Comparison of ENCODE assay signal across 9 cellular contexts in genomic region chr16:81808933-81809480, GRCh38. TPM values are rescaled to one million over a fixed set of nuclear protein-coding genes. Genes with fewer than 3 reads are reported as not detected.
A peak's percentile ranks its signal among the peaks of the same experiment; 100 is the strongest.
DNase-seq lines count a peak whose midpoint lies in the region; ATAC-seq and TF ChIP-seq lines count a peak whose summit lies in the region.
"Had no signal": no experiment of that assay in that cellular context is flagged by ENCODE, and none has a peak within 500 bp of the region (broad histone marks: within the 10 kb centered on the region; RNA-seq: fewer than 3 reads in every experiment).

No MANE protein-coding gene starts in this region.

- H3K4me1 Mint-ChIP-seq in naive thymus-derived CD8-positive, alpha-beta T cell, result peaks cover 0 to 91% (median 1%) of the 10 kb centered on the region in 4 donors
- no peaks in the 10 kb centered on the region for H3K4me1 Mint-ChIP-seq in mesothelial cell of epicardium

- peaks cover 0 to 8% (median 0%) of the 10 kb centered on the region in 3 donors for H3K36me3 Mint-ChIP-seq in naive thymus-derived CD8-positive, alpha-beta T cell
- H3K36me3 Mint-ChIP-seq in mesothelial cell of epicardium, result no peaks in the 10 kb centered on the region

- H3K9me3 ChIP-seq in BE2C, result no peaks in the 10 kb centered on the region
- no peaks in the 10 kb centered on the region for H3K9me3 ChIP-seq in ascending aorta
- H3K9me3 ChIP-seq: MG63 had no signal

- H3K4me3 ChIP-seq in BE2C (ENCODE audit: low read depth, low read length), result no peak overlapping the region
- no peak overlapping the region for H3K4me3 ChIP-seq in ascending aorta
- H3K4me3 ChIP-seq: MG63 had no signal

- H3K27ac ChIP-seq in ascending aorta, result no peak overlapping the region

- H3K9me3 Mint-ChIP-seq in naive thymus-derived CD8-positive, alpha-beta T cell, result peaks cover 0 to 15% (median 0%) of the 10 kb centered on the region in 9 donors
- H3K9me3 Mint-ChIP-seq in mesothelial cell of epicardium, result peaks cover 10% of the 10 kb centered on the region

- peaks cover 0 to 2% (median under 1%) of the 10 kb centered on the region in 5 donors for H3K27me3 Mint-ChIP-seq in naive thymus-derived CD8-positive, alpha-beta T cell
- H3K27me3 Mint-ChIP-seq in mesothelial cell of epicardium (ENCODE audit: low read depth), result no peaks in the 10 kb centered on the region

- no peak for TF ChIP-seq CTCF in BE2C (IDR thresholded peaks at IDR 0.05; ENCODE audit: low read depth, low read length)
- TF ChIP-seq CTCF in mesothelial cell of epicardium (IDR thresholded peaks at IDR 0.05; ENCODE audit: unreplicated experiment), result no peak
- no peak for TF ChIP-seq CTCF in ascending aorta (IDR thresholded peaks at IDR 0.05)

- H3K27me3 ChIP-seq in BE2C, result no peaks in the 10 kb centered on the region
- no peaks in the 10 kb centered on the region for H3K27me3 ChIP-seq in ascending aorta
- H3K27me3 ChIP-seq: MG63 had no signal

- H3K27ac Mint-ChIP-seq in naive thymus-derived CD8-positive, alpha-beta T cell, result peak overlapping the region in 4 of 10 donors; percentile 69 to 84 (median 79)
- no peak overlapping the region for H3K27ac Mint-ChIP-seq in mesothelial cell of epicardium

- ATAC-seq in GM18907 (IDR thresholded peaks at IDR 0.05; ENCODE audit: unreplicated experiment) (peak; percentile 70), HG02623 (IDR thresholded peaks at IDR 0.05; ENCODE audit: unreplicated experiment) (peak; percentile 65)
- peak; percentile 22 to 73 for ATAC-seq in naive thymus-derived CD8-positive, alpha-beta T cell

- DNase-seq in MV-4-11 (lab: John Stamatoyannopoulos, UW) (peak; percentile 77), BE2C (no peak), mesothelial cell of epicardium (ENCODE audit: low spot score in 2 of 2, unreplicated experiment in 2 of 2) (no peak), SK-N-DZ (ENCODE audit: low spot score) (no peak), ascending aorta (ENCODE audit: low spot score in 2 of 2) (no peak)
- peak in 2 of 10 donors; percentile 19 to 26 for DNase-seq in naive thymus-derived CD8-positive, alpha-beta T cell
- DNase-seq: MG63 had no signal

- peak overlapping the region in 1 of 10 donors; percentile 8 for H3K4me3 Mint-ChIP-seq in naive thymus-derived CD8-positive, alpha-beta T cell
- no peak overlapping the region for H3K4me3 Mint-ChIP-seq in mesothelial cell of epicardium

- H3K4me1 ChIP-seq in BE2C (no peaks in the 10 kb centered on the region), ascending aorta (no peaks in the 10 kb centered on the region)

- intact Hi-C loops in ascending aorta (cut with DNase I), result no loop called here

- POLR2A ChIA-PET in naive thymus-derived CD8-positive, alpha-beta T cell (lab: Charles Lee), result interaction anchor here (1.0 kb wide), 1 partner anchor 10 kb away, joined by 3 read pairs; no protein-coding TSS in a partner anchor

- no peaks in the 10 kb centered on the region for H3K36me3 ChIP-seq in BE2C
- no peaks in the 10 kb centered on the region for H3K36me3 ChIP-seq in ascending aorta
- H3K36me3 ChIP-seq: MG63 had no signal

RNA-seq across cellular contexts. Expression of gene PLCG2, which starts 29.9 kb away (rescaled TPM):
- 10 to 100 TPM; 12.1 to 12.5 TPM for total RNA-seq in naive thymus-derived CD8-positive, alpha-beta T cell
- 1 to 10 TPM in 1 of 3 donors, under 1 TPM in 2; 0.11 to 8.7 (median 0.19) TPM for polyA plus RNA-seq in naive thymus-derived CD8-positive, alpha-beta T cell
- polyA plus RNA-seq in BE2C (2012; ENCODE audit: insufficient read depth, insufficient read length, low read depth), result not detected
- total RNA-seq in mesothelial cell of epicardium, result 3.1 to 5.7 TPM (median 4.2 TPM) in 3 replicates
- 0.03 and 0.44 TPM in 2 replicates for polyA plus RNA-seq in SK-N-DZ (2014; cell fraction: cytosol; rRNA removed)
- 0.11 and 0.12 TPM in 2 replicates for polyA plus RNA-seq in SK-N-DZ (2014; cell fraction: nucleus; rRNA removed)
- 34.2 TPM for total RNA-seq in ascending aorta
